Comparison of ENCODE assay signal across 28 cellular contexts in the genomic region with DNA sequence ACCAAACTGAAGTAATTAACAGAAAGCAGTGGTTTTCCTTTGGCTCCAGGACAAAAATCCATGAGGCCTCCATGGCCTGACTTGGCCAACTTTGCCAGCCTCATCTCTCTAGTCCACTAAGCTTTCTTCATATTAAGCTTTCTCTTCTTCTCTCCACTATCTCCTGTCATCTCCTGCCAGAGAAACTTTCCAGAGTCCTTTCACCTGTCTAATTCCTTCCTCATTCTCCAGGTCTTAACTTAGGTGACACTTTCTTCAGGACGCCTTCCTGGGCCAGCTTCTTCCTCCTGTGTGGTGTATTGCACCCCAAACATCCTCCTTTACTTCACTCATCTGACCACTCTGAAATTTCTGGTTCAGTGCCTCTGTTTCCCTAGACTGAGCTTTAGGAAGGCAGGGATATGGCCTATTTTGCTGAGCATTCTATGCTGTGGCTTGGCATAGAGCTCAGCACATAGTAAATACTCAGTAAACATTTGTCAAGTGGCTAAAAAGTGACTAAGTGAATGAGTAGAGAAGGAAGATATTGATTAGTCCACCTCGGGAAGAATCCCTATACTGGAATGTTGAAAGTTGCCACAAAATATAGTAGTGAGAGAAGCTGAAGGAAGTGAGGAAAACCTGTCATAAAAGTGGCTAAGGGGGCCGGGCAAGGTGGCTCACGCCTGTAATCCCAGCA.
"Had no signal": no experiment of that assay in that cellular context is flagged by ENCODE, and none has a peak within 500 bp of the region (broad histone marks: within the 10 kb centered on the region; RNA-seq: fewer than 3 reads in every experiment).

No MANE protein-coding gene starts in this region.

- H3K4me1 ChIP-seq: ascending aorta, esophagus muscularis mucosa had no signal

- H3K27me3 Mint-ChIP-seq: activated CD4-positive, alpha-beta T cell treated with anti-CD3 and anti-CD28 coated beads for 36 hours had no signal

- H3K4me3 Mint-ChIP-seq: activated CD4-positive, alpha-beta memory T cell treated with anti-CD3 and anti-CD28 coated beads for 36 hours; activated CD4-positive, alpha-beta T cell treated with anti-CD3 and anti-CD28 coated beads for 36 hours; activated CD4-positive, alpha-beta T cell treated with anti-CD3 and anti-CD28 coated beads, Interleukin-2, amount 10 ng/mL, durations not matched to agents 24 days and 14 days; activated CD8-positive, alpha-beta memory T cell treated with anti-CD3 and anti-CD28 coated beads, Interleukin-2, amount 10 ng/mL, durations not matched to agents 7 days and 5 days; activated CD8-positive, alpha-beta T cell treated with anti-CD3 and anti-CD28 coated beads, Interleukin-2, amount 10 ng/mL, durations not matched to agents 7 days and 5 days; activated naive CD4-positive, alpha-beta T cell treated with anti-CD3 and anti-CD28 coated beads, Interleukin-2, amount 10 ng/mL, durations not matched to agents 7 days and 5 days; activated naive CD8-positive, alpha-beta T cell treated with anti-CD3 and anti-CD28 coated beads, Interleukin-2, amount 10 ng/mL, durations not matched to agents 7 days and 5 days; activated T-cell treated with anti-CD3 and anti-CD28 coated beads, Interleukin-2, amount 50 U/mL, for 24 hours; activated T-cell treated with anti-CD3 and anti-CD28 coated beads, Interleukin-2, amount 50 U/mL, for 72 hours; brain; central memory CD8-positive, alpha-beta T cell; effector memory CD8-positive, alpha-beta T cell had no signal

- H3K36me3 ChIP-seq: ascending aorta, esophagus muscularis mucosa had no signal

- H3K4me3 ChIP-seq: ascending aorta, esophagus muscularis mucosa had no signal

- H3K27ac ChIP-seq: ascending aorta, esophagus muscularis mucosa had no signal

- DNase-seq: activated CD4-positive, alpha-beta memory T cell treated with anti-CD3 and anti-CD28 coated beads for 36 hours; activated CD4-positive, alpha-beta T cell treated with anti-CD3 and anti-CD28 coated beads for 36 hours; activated CD4-positive, alpha-beta T cell treated with anti-CD3 and anti-CD28 coated beads, Interleukin-2, amount 10 ng/mL, durations not matched to agents 24 days and 14 days; activated CD4-positive, CD25-positive, alpha-beta regulatory T cell; activated CD4-positive, CD25-positive, alpha-beta regulatory T cell treated with anti-CD3 and anti-CD28 coated beads, Interleukin-2, amount 50 U/mL, for 72 hours; activated CD8-positive, alpha-beta memory T cell treated with anti-CD3 and anti-CD28 coated beads, Interleukin-2, amount 10 ng/mL, durations not matched to agents 7 days and 5 days; activated CD8-positive, alpha-beta memory T cell treated with anti-CD3 and anti-CD28 coated beads, Interleukin-2, amount 50 U/mL, for 4 hours; activated CD8-positive, alpha-beta T cell treated with anti-CD3 and anti-CD28 coated beads, Interleukin-2, amount 10 ng/mL, durations not matched to agents 7 days and 5 days; activated gamma-delta T cell; activated naive CD4-positive, alpha-beta T cell; activated naive CD4-positive, alpha-beta T cell treated with anti-CD3 and anti-CD28 coated beads, Interleukin-2, amount 10 ng/mL, durations not matched to agents 7 days and 5 days; activated naive CD8-positive, alpha-beta T cell treated with anti-CD3 and anti-CD28 coated beads, Interleukin-2, amount 10 ng/mL, durations not matched to agents 7 days and 5 days; activated T-cell treated with anti-CD3 and anti-CD28 coated beads, Interleukin-2, amount 50 U/mL, for 24 hours; activated T-cell treated with anti-CD3 and anti-CD28 coated beads, Interleukin-2, amount 50 U/mL, for 72 hours; cortex of kidney; dermis blood vessel endothelial cell; effector CD4-positive, alpha-beta T cell; effector memory CD8-positive, alpha-beta T cell; erythroblast; T-helper 2 cell had no signal

- H3K27ac Mint-ChIP-seq: activated CD4-positive, alpha-beta memory T cell treated with anti-CD3 and anti-CD28 coated beads for 36 hours; activated CD4-positive, alpha-beta T cell treated with anti-CD3 and anti-CD28 coated beads for 36 hours; activated CD4-positive, alpha-beta T cell treated with anti-CD3 and anti-CD28 coated beads, Interleukin-2, amount 10 ng/mL, durations not matched to agents 24 days and 14 days; activated CD8-positive, alpha-beta memory T cell treated with anti-CD3 and anti-CD28 coated beads, Interleukin-2, amount 10 ng/mL, durations not matched to agents 7 days and 5 days; activated CD8-positive, alpha-beta T cell treated with anti-CD3 and anti-CD28 coated beads, Interleukin-2, amount 10 ng/mL, durations not matched to agents 7 days and 5 days; activated naive CD4-positive, alpha-beta T cell treated with anti-CD3 and anti-CD28 coated beads, Interleukin-2, amount 10 ng/mL, durations not matched to agents 7 days and 5 days; activated naive CD4-positive, alpha-beta T cell treated with anti-CD3 and anti-CD28 coated beads, Interleukin-2, amount 50 U/mL, for 72 hours; activated naive CD8-positive, alpha-beta T cell treated with anti-CD3 and anti-CD28 coated beads, Interleukin-2, amount 10 ng/mL, durations not matched to agents 7 days and 5 days; activated T-cell treated with anti-CD3 and anti-CD28 coated beads, Interleukin-2, amount 50 U/mL, for 24 hours; activated T-cell treated with anti-CD3 and anti-CD28 coated beads, Interleukin-2, amount 50 U/mL, for 72 hours; brain; effector memory CD8-positive, alpha-beta T cell had no signal

- H3K9me3 Mint-ChIP-seq: activated CD4-positive, alpha-beta T cell treated with anti-CD3 and anti-CD28 coated beads, Interleukin-2, amount 10 ng/mL, durations not matched to agents 24 days and 14 days; activated naive CD4-positive, alpha-beta T cell treated with anti-CD3 and anti-CD28 coated beads, Interleukin-2, amount 10 ng/mL, durations not matched to agents 7 days and 5 days had no signal

- H3K27me3 ChIP-seq: ascending aorta, esophagus muscularis mucosa had no signal

- FAIRE-seq: bronchial epithelial cell, colon, frontal cortex had no signal

- ATAC-seq: activated CD4-positive, alpha-beta T cell treated with anti-CD3 and anti-CD28 coated beads for 36 hours; activated CD8-positive, alpha-beta memory T cell treated with anti-CD3 and anti-CD28 coated beads, Interleukin-2, amount 10 ng/mL, durations not matched to agents 7 days and 5 days; activated CD8-positive, alpha-beta T cell treated with anti-CD3 and anti-CD28 coated beads, Interleukin-2, amount 10 ng/mL, durations not matched to agents 7 days and 5 days; activated naive CD4-positive, alpha-beta T cell treated with anti-CD3 and anti-CD28 coated beads, Interleukin-2, amount 50 U/mL, for 72 hours; activated T-cell treated with anti-CD3 and anti-CD28 coated beads, Interleukin-2, amount 50 U/mL, for 72 hours; effector memory CD8-positive, alpha-beta T cell had no signal

- H3K36me3 Mint-ChIP-seq: activated CD8-positive, alpha-beta memory T cell treated with anti-CD3 and anti-CD28 coated beads, Interleukin-2, amount 10 ng/mL, durations not matched to agents 7 days and 5 days; activated naive CD4-positive, alpha-beta T cell treated with anti-CD3 and anti-CD28 coated beads, Interleukin-2, amount 10 ng/mL, durations not matched to agents 7 days and 5 days; activated naive CD4-positive, alpha-beta T cell treated with anti-CD3 and anti-CD28 coated beads, Interleukin-2, amount 50 U/mL, for 72 hours; activated naive CD8-positive, alpha-beta T cell treated with anti-CD3 and anti-CD28 coated beads, Interleukin-2, amount 10 ng/mL, durations not matched to agents 7 days and 5 days; brain had no signal

- H3K4me1 Mint-ChIP-seq: activated CD4-positive, alpha-beta T cell treated with anti-CD3 and anti-CD28 coated beads for 36 hours; activated CD4-positive, alpha-beta T cell treated with anti-CD3 and anti-CD28 coated beads, Interleukin-2, amount 10 ng/mL, durations not matched to agents 24 days and 14 days; activated CD8-positive, alpha-beta memory T cell treated with anti-CD3 and anti-CD28 coated beads, Interleukin-2, amount 10 ng/mL, durations not matched to agents 7 days and 5 days; activated naive CD4-positive, alpha-beta T cell treated with anti-CD3 and anti-CD28 coated beads, Interleukin-2, amount 10 ng/mL, durations not matched to agents 7 days and 5 days; activated naive CD8-positive, alpha-beta T cell treated with anti-CD3 and anti-CD28 coated beads, Interleukin-2, amount 10 ng/mL, durations not matched to agents 7 days and 5 days; brain; central memory CD8-positive, alpha-beta T cell had no signal
